In genomic region chr2:239806758-239807434, GRCh38 we compare ENCODE assay signal across 26 cellular contexts.
DNase-seq lines count a peak whose midpoint lies in the region; ATAC-seq and TF ChIP-seq lines count a peak whose summit lies in the region.
"Had no signal": no experiment of that assay in that cellular context is flagged by ENCODE, and none has a peak within 500 bp of the region (broad histone marks: within the 10 kb centered on the region; RNA-seq: fewer than 3 reads in every experiment).

No MANE protein-coding gene starts in this region.

- no peak overlapping the region for H3K4me3 Mint-ChIP-seq in CD14-positive monocyte
- H3K4me3 Mint-ChIP-seq: activated naive CD4-positive, alpha-beta T cell treated with anti-CD3 and anti-CD28 coated beads for 36 hours; CD4-positive, alpha-beta T cell had no signal

- H3K27ac ChIP-seq in smooth muscle cell (ENCODE audit: low read depth) = no peak overlapping the region
- H3K27ac ChIP-seq: adrenal gland, body of pancreas, epithelial cell of prostate, GM23248, KMS-11, psoas muscle, upper lobe of right lung had no signal

- H3K27me3 ChIP-seq in smooth muscle cell (ENCODE audit: low read depth) = peaks cover 8% of the 10 kb centered on the region
- H3K27me3 ChIP-seq: adrenal gland, body of pancreas, upper lobe of right lung had no signal

- intact Hi-C loops in CD14-positive monocyte (cut with micrococcal nuclease) = no loop called here

- H3K4me1 ChIP-seq in smooth muscle cell (ENCODE audit: low read depth) = no peaks in the 10 kb centered on the region
- H3K4me1 ChIP-seq: adrenal gland, body of pancreas, psoas muscle, upper lobe of right lung had no signal

- WGBS in smooth muscle cell (ENCODE audit: low lambda C conversion rate) = 94% methylated on average over 18 of the region's 19 CpGs

- no peaks in the 10 kb centered on the region for H4K20me1 ChIP-seq in smooth muscle cell (ENCODE audit: low read depth)

- H3K9ac ChIP-seq in smooth muscle cell (ENCODE audit: low read depth) = no peak overlapping the region
- H3K9ac ChIP-seq: GM23248, KMS-11 had no signal

- peaks cover 13 to 26% (median 20%) of the 10 kb centered on the region in 3 donors for H3K27me3 Mint-ChIP-seq in CD14-positive monocyte (ENCODE audit: low read depth in 3 of 3)
- H3K27me3 Mint-ChIP-seq: CD4-positive, alpha-beta T cell had no signal

- H3K36me3 ChIP-seq in smooth muscle cell (ENCODE audit: low read depth) = no peaks in the 10 kb centered on the region
- H3K36me3 ChIP-seq: adrenal gland, upper lobe of right lung had no signal

- H3K4me2 ChIP-seq in smooth muscle cell = no peak overlapping the region
- H3K4me2 ChIP-seq: KMS-11 had no signal

- DNase-seq in Ammon's horn (ENCODE audit: low spot score) (peak; percentile 48), CD14-positive monocyte (ENCODE audit: low spot score) (peak; percentile 21), left lobe of liver (ENCODE audit: low spot score) (peak; percentile 28), pons (ENCODE audit: low spot score) (peak; percentile 74), GM03348 (ENCODE audit: low spot score) (no peak), smooth muscle cell (lab: John Stamatoyannopoulos, UW; ENCODE audit: unreplicated experiment) (no peak), NOMO-1 treated with DMSO at 0.1 percent for 48 hours (lab: John Stamatoyannopoulos, UW; ENCODE audit: unreplicated experiment) (no peak), DMS153 treated with DMSO at 0.1 percent for 48 hours (lab: John Stamatoyannopoulos, UW; ENCODE audit: unreplicated experiment) (no peak)
- DNase-seq: activated naive CD4-positive, alpha-beta T cell treated with anti-CD3 and anti-CD28 coated beads for 36 hours; CD4-positive, alpha-beta T cell; cerebellar nuclear complex; GM23248; MM.1S; mucosa of descending colon; NCI-H1417 treated with DMSO at 0.1 percent for 48 hours; NCI-H2081; NCI-H748 treated with DMSO at 0.1 percent for 48 hours; psoas muscle; RPMI8226; stimulated activated CD8-positive, alpha-beta memory T cell treated with anti-CD3 and anti-CD28 coated beads, Interleukin-4, amount 100 ng/mL, for 48 hours; T-helper 1 cell; upper lobe of right lung had no signal

- TF ChIP-seq CTCF in CD14-positive monocyte (IDR thresholded peaks at IDR 0.05) = no peak
- TF ChIP-seq CTCF in smooth muscle cell (IDR thresholded peaks at IDR 0.05; ENCODE audit: borderline replicate concordance, insufficient read depth, poor library complexity, severe bottlenecking) = no peak

- no peaks in the 10 kb centered on the region for H3K4me1 Mint-ChIP-seq in CD14-positive monocyte

- no peak overlapping the region for H2AFZ ChIP-seq in smooth muscle cell (ENCODE audit: low read depth)
- H2AFZ ChIP-seq: GM23248 had no signal

- H3K4me3 ChIP-seq in smooth muscle cell = no peak overlapping the region
- H3K4me3 ChIP-seq: adrenal gland, body of pancreas, GM23248, mucosa of descending colon, psoas muscle, upper lobe of right lung had no signal

- H3K9me3 Mint-ChIP-seq in CD14-positive monocyte = no peaks in the 10 kb centered on the region
- H3K9me3 Mint-ChIP-seq: activated naive CD4-positive, alpha-beta T cell treated with anti-CD3 and anti-CD28 coated beads for 36 hours; CD4-positive, alpha-beta T cell had no signal

- no peak overlapping the region for H3K27ac Mint-ChIP-seq in CD14-positive monocyte
- H3K27ac Mint-ChIP-seq: activated naive CD4-positive, alpha-beta T cell treated with anti-CD3 and anti-CD28 coated beads for 36 hours; CD4-positive, alpha-beta T cell had no signal

- no peaks in the 10 kb centered on the region for H3K36me3 Mint-ChIP-seq in CD14-positive monocyte

- H3K9me3 ChIP-seq in smooth muscle cell (replicated peaks; ENCODE audit: low read depth) = no peaks in the 10 kb centered on the region
- H3K9me3 ChIP-seq: adrenal gland, body of pancreas, mucosa of descending colon, psoas muscle, upper lobe of right lung had no signal

- ATAC-seq in left lobe of liver = no peak
- ATAC-seq: body of pancreas, mucosa of descending colon, psoas muscle, upper lobe of right lung had no signal

- H3K79me2 ChIP-seq in smooth muscle cell (ENCODE audit: low read depth) = no peaks in the 10 kb centered on the region

- H3F3A ChIP-seq in smooth muscle cell (ENCODE audit: low read depth) = no peaks in the 10 kb centered on the region

Comparison
In these comparisons a context has a peak if more than half of its experiments do, and no peak if none do; other contexts are left out.
1. DNase-seq: peak in Ammon's horn (single experiment), CD14-positive monocyte (single experiment), left lobe of liver (single experiment) and pons (single experiment); none in GM03348 (single experiment), smooth muscle cell (single experiment), NOMO-1 treated with DMSO at 0.1 percent for 48 hours (single experiment) and DMS153 treated with DMSO at 0.1 percent for 48 hours (single experiment).